ENCODE assay signal across 19 cellular contexts in genomic region chr2:129828829-129829228, GRCh38.
DNase-seq lines count a peak whose midpoint lies in the region; ATAC-seq, FAIRE-seq and TF ChIP-seq lines count a peak whose summit lies in the region.
"Had no signal": no experiment of that assay in that cellular context is flagged by ENCODE, and none has a peak within 500 bp of the region (broad histone marks: within the 10 kb centered on the region; RNA-seq: fewer than 3 reads in every experiment).

No MANE protein-coding gene starts in this region.

- H3K27me3 ChIP-seq in WERI-Rb-1 (ENCODE audit: insufficient read depth, low read depth, severe bottlenecking): no peaks in the 10 kb centered on the region
- no peaks in the 10 kb centered on the region for H3K27me3 ChIP-seq in H1 (replicated peaks in 1 of 4; ENCODE audit: control insufficient read depth in 3 of 4, extremely low read depth in 1 of 4, insufficient read depth in 3 of 4, low read length in 3 of 4)
- no peaks in the 10 kb centered on the region for H3K27me3 ChIP-seq in neural progenitor cell
- H3K27me3 ChIP-seq: BLaER1 had no signal

- H3K56ac ChIP-seq in H1 (replicated peaks; ENCODE audit: insufficient read length, low read depth, low read length): no peak overlapping the region

- no peak overlapping the region for H3K4me2 ChIP-seq in H1 (ENCODE audit: insufficient read depth in 1 of 2, low read depth in 2 of 2, low read length in 2 of 2)
- no peak overlapping the region for H3K4me2 ChIP-seq in neural progenitor cell
- H3K4me2 ChIP-seq: BLaER1 had no signal

- no peaks in the 10 kb centered on the region for H3K79me2 ChIP-seq in H1 (ENCODE audit: control insufficient read depth in 1 of 2, insufficient read depth in 2 of 2, low read length in 2 of 2)
- no peaks in the 10 kb centered on the region for H3K79me2 ChIP-seq in neural progenitor cell (ENCODE audit: low read depth)

- POLR2A ChIA-PET in H1 (lab: Charles Lee; ENCODE audit: partially characterized antibody): no interaction called here

- H3K4me1 ChIP-seq in H1 (replicated peaks in 1 of 4; ENCODE audit: control insufficient read depth in 3 of 4, insufficient read depth in 4 of 4, low read length in 3 of 4) (peaks cover 0 to 8% (median 2%) of the 10 kb centered on the region in 4 experiments; a peak in 5 of 7 replicates), neural progenitor cell (peaks cover 21% of the 10 kb centered on the region)
- H3K4me1 ChIP-seq: BLaER1, HAP-1 had no signal

- no peak overlapping the region for H3K4me3 Mint-ChIP-seq in neural progenitor cell
- H3K4me3 Mint-ChIP-seq: CD14-positive monocyte; CD4-positive, alpha-beta memory T cell had no signal

- TF ChIP-seq POLR2A in H1 (IDR thresholded peaks at IDR 0.05; ENCODE audit: control extremely low read depth in 1 of 2, low read depth in 2 of 2, low read length in 2 of 2): no peak

- H3K14ac ChIP-seq in H1 (ENCODE audit: insufficient read length): no peak overlapping the region

- H3K4ac ChIP-seq in H1 (replicated peaks; ENCODE audit: insufficient read length, low read depth, low read length): no peak overlapping the region

- H3F3A ChIP-seq in neural progenitor cell (ENCODE audit: low read depth): peaks cover 12% of the 10 kb centered on the region

- no peak for FAIRE-seq in H1 (lab: Jason Lieb, UNC)
- FAIRE-seq: A204.1, GM12878, K562 had no signal

- no peak overlapping the region for H3K27ac Mint-ChIP-seq in neural progenitor cell
- H3K27ac Mint-ChIP-seq: CD14-positive monocyte; CD4-positive, alpha-beta memory T cell had no signal

- no peak for ATAC-seq in HG03520 (IDR thresholded peaks at IDR 0.05; ENCODE audit: unreplicated experiment)
- ATAC-seq: GM12878, K562 had no signal

- H3K23ac ChIP-seq in H1 (ENCODE audit: insufficient read length): no peak overlapping the region

- peaks cover 2% of the 10 kb centered on the region for H3K27me3 Mint-ChIP-seq in neural progenitor cell (ENCODE audit: insufficient read depth, low read depth)

- H3K36me3 Mint-ChIP-seq in neural progenitor cell: peaks cover 7% of the 10 kb centered on the region
- H3K36me3 Mint-ChIP-seq: CD14-positive monocyte had no signal

- no peak overlapping the region for H4K5ac ChIP-seq in H1 (ENCODE audit: insufficient read length, low read depth, low read length)

- no peak overlapping the region for H2AK5ac ChIP-seq in H1 (ENCODE audit: low read depth, low read length)

- H3K27ac ChIP-seq in WERI-Rb-1 (peak overlapping the region; percentile 75), H1 (ENCODE audit: low read depth, low read length) (no peak overlapping the region), neural progenitor cell (no peak overlapping the region)
- H3K27ac ChIP-seq: BLaER1, HL-60 had no signal

- TF ChIP-seq CTCF in WERI-Rb-1 (IDR thresholded peaks at IDR 0.05; ENCODE audit: low read depth, low read length): no peak
- no peak for TF ChIP-seq CTCF in H1 (IDR thresholded peaks at IDR 0.05; ENCODE audit: control extremely low read depth in 1 of 3, insufficient read depth in 1 of 3, low read depth in 1 of 3, low read length in 3 of 3)
- no peak for TF ChIP-seq CTCF in neural progenitor cell (IDR thresholded peaks at IDR 0.05)

- H3K4me3 ChIP-seq in WERI-Rb-1 (ENCODE audit: low read depth, low read length) (no peak overlapping the region), H1 (ENCODE audit: extremely low read depth in 1 of 4, insufficient read depth in 2 of 4, low read depth in 3 of 4, low read length in 4 of 4) (no peak overlapping the region), neural progenitor cell (no peak overlapping the region)
- H3K4me3 ChIP-seq: BLaER1, GM12878, HAP-1, K562 had no signal

- H2BK120ac ChIP-seq in H1 (replicated peaks; ENCODE audit: low read depth, low read length): no peak overlapping the region

- peak; percentile 29 for DNase-seq in WERI-Rb-1
- DNase-seq in H1 (ENCODE audit: low read depth in 1 of 2, low spot score in 2 of 2): no peak
- DNase-seq in neural progenitor cell (ENCODE audit: low spot score): peak; percentile 12
- DNase-seq in activated CD4-positive, CD25-positive, alpha-beta regulatory T cell (lab: John Stamatoyannopoulos, UW): no peak
- no peak for DNase-seq in NCI-H2107 (lab: John Stamatoyannopoulos, UW)
- DNase-seq: ACHN; Calu3; CD4-positive, alpha-beta memory T cell; DND-41; EL; IMR-90 had no signal

- peaks cover 12% of the 10 kb centered on the region for H3K9me3 ChIP-seq in WERI-Rb-1 (ENCODE audit: severe bottlenecking)
- peaks cover 2 to 12% of the 10 kb centered on the region in 2 experiments; a peak in 3 of 4 replicates for H3K9me3 ChIP-seq in H1 (ENCODE audit: insufficient read depth in 2 of 2, low read depth in 1 of 2, low read length in 1 of 2)
- no peaks in the 10 kb centered on the region for H3K9me3 ChIP-seq in neural progenitor cell (ENCODE audit: low read depth)
- H3K9me3 ChIP-seq: HAP-1 had no signal

- 88% methylated on average over 6 of the region's 6 CpGs; no CpG with 5 or more reads in 1 of the 2 experiments for WGBS in H1 (ENCODE audit: extremely low coverage in 1 of 2, insufficient coverage in 1 of 2, insufficient read length in 1 of 2, insufficient replicate concordance in 2 of 2, low coverage in 1 of 2, low lambda C conversion rate in 2 of 2, missing lambda C conversion rate in 1 of 2), 2 experiments

- H2BK15ac ChIP-seq in H1 (ENCODE audit: low read length): no peak overlapping the region

- no peak overlapping the region for H2BK5ac ChIP-seq in H1 (ENCODE audit: low read depth, low read length)

- no peak overlapping the region for H4K8ac ChIP-seq in H1 (ENCODE audit: extremely low read depth, insufficient read depth, low read length)

- H3K36me3 ChIP-seq in WERI-Rb-1 (no peaks in the 10 kb centered on the region), H1 (ENCODE audit: control insufficient read depth in 2 of 4, insufficient read depth in 4 of 4, low read length in 3 of 4) (no peaks in the 10 kb centered on the region), neural progenitor cell (no peaks in the 10 kb centered on the region)
- H3K36me3 ChIP-seq: BLaER1, HAP-1 had no signal

- peaks cover 9% of the 10 kb centered on the region for H3K4me1 Mint-ChIP-seq in neural progenitor cell
- H3K4me1 Mint-ChIP-seq: CD14-positive monocyte; CD4-positive, alpha-beta memory T cell had no signal

- no peak overlapping the region for H3K18ac ChIP-seq in H1 (ENCODE audit: extremely low read depth, low read length)

- H3K9ac ChIP-seq in H1 (replicated peaks in 1 of 4; ENCODE audit: extremely low read depth in 1 of 4, low read depth in 3 of 4, low read length in 3 of 4): no peak overlapping the region
- no peak overlapping the region for H3K9ac ChIP-seq in neural progenitor cell
- H3K9ac ChIP-seq: BLaER1 had no signal

- no peaks in the 10 kb centered on the region for H3K23me2 ChIP-seq in H1 (ENCODE audit: low read depth, low read length)

- no peak overlapping the region for H4K91ac ChIP-seq in H1 (replicated peaks; ENCODE audit: insufficient read length, low read length)

- 0 out of 2 replicates have a peak overlapping the region, but pooled peaks have one; percentile 6 for H2AFZ ChIP-seq in H1 (ENCODE audit: low read length)
- no peak overlapping the region for H2AFZ ChIP-seq in neural progenitor cell (replicated peaks)

- peaks cover 24% of the 10 kb centered on the region for H3K9me3 Mint-ChIP-seq in neural progenitor cell

- CTCF ChIA-PET in H1 (lab: Charles Lee; ENCODE audit: partially characterized antibody): no interaction called here

- no peaks in the 10 kb centered on the region for H3K79me1 ChIP-seq in H1 (ENCODE audit: low read depth, low read length)

- no peak for TF ChIP-seq EP300 in H1 (IDR thresholded peaks at IDR 0.05; ENCODE audit: borderline replicate concordance in 1 of 2, low read depth in 2 of 2, low read length in 2 of 2)

- no peak overlapping the region for H2BK20ac ChIP-seq in H1 (ENCODE audit: low read length)

- TF ChIP-seq RAD21 in H1 (IDR thresholded peaks at IDR 0.05 in 1 of 2, conservative IDR thresholded peaks at IDR 0.05 in 1 of 2; ENCODE audit: low read depth in 2 of 2, low read length in 2 of 2): no peak

- H4K20me1 ChIP-seq in H1 (replicated peaks in 1 of 2; ENCODE audit: control insufficient read depth in 1 of 2, insufficient read depth in 2 of 2, low read length in 2 of 2): no peaks in the 10 kb centered on the region
- H4K20me1 ChIP-seq in neural progenitor cell (ENCODE audit: low read depth): no peaks in the 10 kb centered on the region
- H4K20me1 ChIP-seq: BLaER1 had no signal

- H2BK12ac ChIP-seq in H1 (ENCODE audit: low read depth, low read length): no peak overlapping the region

TF ChIP-seq in H1, 55 proteins besides CTCF, POLR2A, EP300 and RAD21:
- TF ChIP-seq CBX8 (IDR thresholded peaks at IDR 0.05; ENCODE audit: borderline replicate concordance, low read depth, low read length) (no peak), POLR2AphosphoS5 (IDR thresholded peaks at IDR 0.05; ENCODE audit: low read depth, low read length) (no peak), USF2 (IDR thresholded peaks at IDR 0.05; ENCODE audit: low read length) (no peak), GABPA (IDR thresholded peaks at IDR 0.05; ENCODE audit: borderline replicate concordance, insufficient read depth, low read length) (no peak), BACH1 (IDR thresholded peaks at IDR 0.05; ENCODE audit: low read length) (no peak), FOSL1 (IDR thresholded peaks at IDR 0.05; ENCODE audit: insufficient read depth, low read depth, low read length) (no peak), TEAD4 (IDR thresholded peaks at IDR 0.05; ENCODE audit: low read depth, low read length) (no peak), TBP (IDR thresholded peaks at IDR 0.05; ENCODE audit: low read depth, low read length) (no peak), SP2 (IDR thresholded peaks at IDR 0.05; ENCODE audit: low read length) (no peak)

Comparison
In these comparisons a context has a peak if more than half of its experiments do, and no peak if none do; other contexts are left out.
1. DNase-seq: peak in WERI-Rb-1 (single experiment) and neural progenitor cell (single experiment); none in H1 (0 of 2), activated CD4-positive, CD25-positive, alpha-beta regulatory T cell (0 of 4) and NCI-H2107 (single experiment).